ENCODE assay signal across 1 cellular context in the genomic region with DNA sequence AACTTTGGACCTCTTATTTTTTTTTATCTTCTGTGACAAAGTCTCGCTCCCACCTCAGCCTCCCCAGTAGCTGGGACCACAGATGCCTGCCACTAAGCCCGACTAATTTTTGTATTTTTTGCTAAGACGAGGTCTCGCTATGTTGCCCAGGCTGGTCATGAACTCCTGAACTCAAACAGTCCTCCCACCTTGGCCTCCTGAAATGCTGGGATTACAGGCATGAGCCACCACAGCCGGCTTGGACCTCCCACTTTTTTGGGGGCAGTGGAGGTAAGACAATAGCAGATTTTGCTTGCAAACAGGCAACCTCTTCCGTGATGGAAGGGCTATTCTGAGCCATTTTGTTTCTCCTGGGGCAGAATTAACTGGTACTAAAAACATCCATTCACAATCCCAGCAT.
TF ChIP-seq lines count a peak whose summit lies in the region.

No MANE protein-coding gene starts in this region.

TF ChIP-seq in HepG2, 621 proteins besides CTCF, POLR2A, EP300 and RAD21:
- TF ChIP-seq SRY (CRISPR knock-in tag; IDR thresholded peaks at IDR 0.05), result no peak
- no peak for TF ChIP-seq ZNF235 (CRISPR knock-in tag; IDR thresholded peaks at IDR 0.05; ENCODE audit: borderline replicate concordance)
- no peak for TF ChIP-seq RCOR2 (CRISPR knock-in tag; IDR thresholded peaks at IDR 0.05)
- TF ChIP-seq, protein P1, sequence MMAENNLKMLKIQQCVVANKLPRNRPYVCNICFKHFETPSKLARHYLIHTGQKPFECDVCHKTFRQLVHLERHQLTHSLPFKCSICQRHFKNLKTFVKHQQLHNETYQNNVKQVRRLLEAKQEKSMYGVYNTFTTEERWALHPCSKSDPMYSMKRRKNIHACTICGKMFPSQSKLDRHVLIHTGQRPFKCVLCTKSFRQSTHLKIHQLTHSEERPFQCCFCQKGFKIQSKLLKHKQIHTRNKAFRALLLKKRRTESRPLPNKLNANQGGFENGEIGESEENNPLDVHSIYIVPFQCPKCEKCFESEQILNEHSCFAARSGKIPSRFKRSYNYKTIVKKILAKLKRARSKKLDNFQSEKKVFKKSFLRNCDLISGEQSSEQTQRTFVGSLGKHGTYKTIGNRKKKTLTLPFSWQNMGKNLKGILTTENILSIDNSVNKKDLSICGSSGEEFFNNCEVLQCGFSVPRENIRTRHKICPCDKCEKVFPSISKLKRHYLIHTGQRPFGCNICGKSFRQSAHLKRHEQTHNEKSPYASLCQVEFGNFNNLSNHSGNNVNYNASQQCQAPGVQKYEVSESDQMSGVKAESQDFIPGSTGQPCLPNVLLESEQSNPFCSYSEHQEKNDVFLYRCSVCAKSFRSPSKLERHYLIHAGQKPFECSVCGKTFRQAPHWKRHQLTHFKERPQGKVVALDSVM (CRISPR knock-in tag; IDR thresholded peaks at IDR 0.05), result peak; percentile 69; the same call in 1 of the 2 replicates
- TF ChIP-seq SOX6 (IDR thresholded peaks at IDR 0.05), result no peak
- no peak for TF ChIP-seq SOX6 (CRISPR knock-in tag; IDR thresholded peaks at IDR 0.05)
- no peak for TF ChIP-seq IKZF1 (IDR thresholded peaks at IDR 0.05)
- TF ChIP-seq ZNF121 (CRISPR knock-in tag; IDR thresholded peaks at IDR 0.05), result peak; percentile 88
- TF ChIP-seq, protein P2, sequence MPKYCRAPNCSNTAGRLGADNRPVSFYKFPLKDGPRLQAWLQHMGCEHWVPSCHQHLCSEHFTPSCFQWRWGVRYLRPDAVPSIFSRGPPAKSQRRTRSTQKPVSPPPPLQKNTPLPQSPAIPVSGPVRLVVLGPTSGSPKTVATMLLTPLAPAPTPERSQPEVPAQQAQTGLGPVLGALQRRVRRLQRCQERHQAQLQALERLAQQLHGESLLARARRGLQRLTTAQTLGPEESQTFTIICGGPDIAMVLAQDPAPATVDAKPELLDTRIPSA (CRISPR knock-in tag; IDR thresholded peaks at IDR 0.05; ENCODE audit: borderline replicate concordance), result no peak
- no peak for TF ChIP-seq DPF2 (CRISPR knock-in tag; IDR thresholded peaks at IDR 0.05; ENCODE audit: borderline replicate concordance, low read depth)
- no peak for TF ChIP-seq ISX (CRISPR knock-in tag; conservative IDR thresholded peaks at IDR 0.05)
